ENCODE assay signal across 23 cellular contexts in genomic region chr1:59481915-59482505, GRCh38.
DNase-seq lines count a peak whose midpoint lies in the region; ATAC-seq and TF ChIP-seq lines count a peak whose summit lies in the region.
"Had no signal": no experiment of that assay in that cellular context is flagged by ENCODE, and none has a peak within 500 bp of the region (broad histone marks: within the 10 kb centered on the region; RNA-seq: fewer than 3 reads in every experiment).

No MANE protein-coding gene starts in this region.

- no peak for ATAC-seq in HG02571 (IDR thresholded peaks at IDR 0.05; ENCODE audit: unreplicated experiment)
- ATAC-seq: activated CD8-positive, alpha-beta T cell treated with anti-CD3 and anti-CD28 coated beads, Interleukin-2, amount 10 ng/mL, durations not matched to agents 7 days and 5 days; activated T-cell treated with anti-CD3 and anti-CD28 coated beads, Interleukin-2, amount 50 U/mL, for 72 hours; GM12878; HepG2; left colon; right cardiac atrium; stimulated activated naive CD8-positive, alpha-beta T cell treated with anti-CD3 and anti-CD28 coated beads, Interleukin-15, amount 100 ng/mL, for 72 hours; T-helper 17 cell had no signal

- DNase-seq in DMS 273 (lab: John Stamatoyannopoulos, UW; ENCODE audit: unreplicated experiment) (peak; percentile 69), MG63 (peak; percentile 31), adipocyte (ENCODE audit: low read depth) (peak; percentile 56), myocyte (ENCODE audit: low read depth) (peak; percentile 92), SIG-M5 treated with dmso at 0.1 percent for 504 hours (lab: John Stamatoyannopoulos, UW; ENCODE audit: unreplicated experiment) (no peak), DMS153 treated with DMSO at 0.1 percent for 48 hours (lab: John Stamatoyannopoulos, UW; ENCODE audit: unreplicated experiment) (no peak), left ventricle myocardium inferior (no peak)
- DNase-seq: activated CD8-positive, alpha-beta T cell treated with anti-CD3 and anti-CD28 coated beads, Interleukin-2, amount 10 ng/mL, durations not matched to agents 7 days and 5 days; activated naive CD8-positive, alpha-beta T cell treated with anti-CD3 and anti-CD28 coated beads, Interleukin-2, amount 10 ng/mL, durations not matched to agents 7 days and 5 days; activated T-cell treated with anti-CD3 and anti-CD28 coated beads, Interleukin-2, amount 50 U/mL, for 72 hours; dermis blood vessel endothelial cell; left colon; NCI-H187 treated with DMSO at 0.1 percent for 48 hours; NCI-H446; right cardiac atrium; SHP77 treated with DMSO at 0.1 percent for 48 hours; stimulated activated naive CD8-positive, alpha-beta T cell treated with anti-CD3 and anti-CD28 coated beads, Interleukin-15, amount 100 ng/mL, for 72 hours; T-helper 17 cell; upper lobe of left lung had no signal

- H3K27ac ChIP-seq in left ventricle myocardium inferior (replicated peaks) = no peak overlapping the region
- H3K27ac ChIP-seq: breast epithelium, upper lobe of left lung had no signal

- no peaks in the 10 kb centered on the region for H3K36me3 ChIP-seq in MG63
- H3K36me3 ChIP-seq in adipocyte (ENCODE audit: control insufficient read depth, insufficient read depth, low read length, severe bottlenecking) = no peaks in the 10 kb centered on the region
- H3K36me3 ChIP-seq in left ventricle myocardium inferior = no peaks in the 10 kb centered on the region
- H3K36me3 ChIP-seq: breast epithelium, upper lobe of left lung had no signal

- H3K27me3 ChIP-seq in MG63 = no peaks in the 10 kb centered on the region
- no peaks in the 10 kb centered on the region for H3K27me3 ChIP-seq in adipocyte (replicated peaks; ENCODE audit: control insufficient read depth, insufficient read depth, low read length)
- H3K27me3 ChIP-seq in left ventricle myocardium inferior (ENCODE audit: low read depth) = no peaks in the 10 kb centered on the region
- H3K27me3 ChIP-seq: breast epithelium, upper lobe of left lung had no signal

- peaks cover 16% of the 10 kb centered on the region for H3K4me1 ChIP-seq in adipocyte (ENCODE audit: control insufficient read depth, insufficient read depth, low read length)
- H3K4me1 ChIP-seq in left ventricle myocardium inferior = peaks cover 18% of the 10 kb centered on the region
- H3K4me1 ChIP-seq: breast epithelium had no signal

- intact Hi-C loops in left ventricle myocardium inferior (cut with micrococcal nuclease) = no loop called here

- H3K9me3 ChIP-seq in MG63 = peaks cover 18% of the 10 kb centered on the region
- H3K9me3 ChIP-seq in adipocyte (ENCODE audit: control insufficient read depth, low read length) = no peaks in the 10 kb centered on the region
- no peaks in the 10 kb centered on the region for H3K9me3 ChIP-seq in left ventricle myocardium inferior (replicated peaks)
- H3K9me3 ChIP-seq: breast epithelium, upper lobe of left lung had no signal

- H3K9ac ChIP-seq in adipocyte (ENCODE audit: low read length) = no peak overlapping the region

- no peak for TF ChIP-seq CTCF in left ventricle myocardium inferior (IDR thresholded peaks at IDR 0.05; ENCODE audit: borderline replicate concordance)

- no peak overlapping the region for H3K4me3 ChIP-seq in MG63
- H3K4me3 ChIP-seq in adipocyte (ENCODE audit: low read length) = no peak overlapping the region
- H3K4me3 ChIP-seq in left ventricle myocardium inferior = no peak overlapping the region
- H3K4me3 ChIP-seq: breast epithelium, GM12878, upper lobe of left lung had no signal

Comparison
In these comparisons a context has a peak if more than half of its experiments do, and no peak if none do; other contexts are left out.
1. DNase-seq: peak in DMS 273 (single experiment), MG63 (single experiment), adipocyte (single experiment) and myocyte (single experiment); none in SIG-M5 treated with dmso at 0.1 percent for 504 hours (single experiment), DMS153 treated with DMSO at 0.1 percent for 48 hours (single experiment) and left ventricle myocardium inferior (single experiment).